In the genomic region with DNA sequence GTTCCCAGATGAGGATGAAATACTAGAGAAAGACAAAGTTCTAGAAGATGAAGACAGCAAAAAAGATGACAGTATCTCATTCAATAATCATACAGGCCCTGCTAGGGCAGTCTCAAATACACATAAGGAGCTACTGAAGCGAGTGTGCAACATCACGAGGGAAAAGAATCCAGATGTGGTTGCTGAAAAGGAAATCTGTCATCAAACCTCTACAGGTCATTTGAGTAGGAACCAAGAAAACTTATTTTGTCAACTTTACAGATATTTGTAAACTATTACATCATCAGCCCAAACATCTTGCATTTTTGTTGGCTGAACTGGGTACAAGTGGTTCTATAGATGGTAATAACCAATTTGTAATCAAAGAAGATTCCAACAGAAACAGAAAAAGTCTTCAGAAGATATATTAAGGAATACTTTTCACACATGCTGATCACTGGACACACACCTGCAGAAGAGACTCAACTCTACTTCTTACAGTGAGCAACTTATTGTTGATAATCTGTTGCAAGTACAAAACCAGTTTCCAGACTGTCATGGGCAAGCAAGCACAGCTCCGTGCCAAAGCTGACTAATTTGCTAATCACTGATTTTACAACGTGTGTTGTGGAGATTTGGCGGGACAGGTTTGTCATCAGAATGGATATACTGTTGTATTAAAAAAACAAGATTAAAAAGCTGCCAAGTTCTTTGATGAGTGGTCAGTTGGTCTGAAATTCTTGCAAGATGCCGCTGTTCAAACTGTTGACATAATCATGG, we compare ENCODE assay signal across 13 cellular contexts. TPM values are rescaled to one million over a fixed set of nuclear protein-coding genes. Genes with fewer than 3 reads are reported as not detected.
DNase-seq lines count a peak whose midpoint lies in the region; ATAC-seq and TF ChIP-seq lines count a peak whose summit lies in the region.
"Had no signal": no experiment of that assay in that cellular context is flagged by ENCODE, and none has a peak within 500 bp of the region (broad histone marks: within the 10 kb centered on the region; RNA-seq: fewer than 3 reads in every experiment).

No MANE protein-coding gene starts in this region.

- WGBS in esophagus squamous epithelium, 2 donors, result 41 to 52% methylated on average over 6 of the region's 6 CpGs

- no peak overlapping the region for H3K27ac ChIP-seq in breast epithelium
- H3K27ac ChIP-seq in esophagus squamous epithelium, result peak overlapping the region in 3 of 4 donors; percentile 5 to 34 (median 6)
- H3K27ac ChIP-seq: esophagus muscularis mucosa had no signal

- ATAC-seq in GM21360 (IDR thresholded peaks at IDR 0.05; ENCODE audit: unreplicated experiment) (no peak), HG03045 (IDR thresholded peaks at IDR 0.05; ENCODE audit: unreplicated experiment) (no peak)

- TF ChIP-seq POLR2A in breast epithelium (IDR thresholded peaks at IDR 0.05) (no peak), esophagus squamous epithelium (IDR thresholded peaks at IDR 0.05) (no peak)

- TF ChIP-seq CTCF in MCF 10A (IDR thresholded peaks at IDR 0.05; ENCODE audit: unreplicated experiment) (no peak), breast epithelium (IDR thresholded peaks at IDR 0.05) (no peak), esophagus squamous epithelium (IDR thresholded peaks at IDR 0.05) (no peak), endothelial cell (IDR thresholded peaks at IDR 0.05; ENCODE audit: unreplicated experiment) (no peak)

- H3K36me3 Mint-ChIP-seq in MCF 10A (ENCODE audit: insufficient read depth, unreplicated experiment), result peaks cover 14% of the 10 kb centered on the region
- H3K36me3 Mint-ChIP-seq in T-helper 2 cell treated with Interferon-gamma antibody and Interleukin-4, amounts not matched to agents 5 μg/mL and 100 μg/mL, for 36 hours (ENCODE audit: low read depth), result peaks cover 5% of the 10 kb centered on the region
- H3K36me3 Mint-ChIP-seq in stimulated activated naive CD8-positive, alpha-beta T cell treated with anti-CD3 and anti-CD28 coated beads, Interleukin-15, Interleukin-2, amounts not matched to agents 100 ng/mL and 50 ng/mL, for 24 hours (ENCODE audit: low read depth), result peaks cover 51% of the 10 kb centered on the region
- H3K36me3 Mint-ChIP-seq in endothelial cell (ENCODE audit: low read depth, unreplicated experiment), result peaks cover 4% of the 10 kb centered on the region

- H3K4me1 Mint-ChIP-seq in MCF 10A (ENCODE audit: insufficient read depth, unreplicated experiment) (peaks cover 28% of the 10 kb centered on the region), endothelial cell (ENCODE audit: unreplicated experiment) (peaks cover 21% of the 10 kb centered on the region)
- H3K4me1 Mint-ChIP-seq in T-helper 2 cell treated with Interferon-gamma antibody and Interleukin-4, amounts not matched to agents 5 μg/mL and 100 μg/mL, for 36 hours (ENCODE audit: low read depth), result peaks cover 45% of the 10 kb centered on the region
- peaks cover 61% of the 10 kb centered on the region for H3K4me1 Mint-ChIP-seq in stimulated activated naive CD8-positive, alpha-beta T cell treated with anti-CD3 and anti-CD28 coated beads, Interleukin-15, Interleukin-2, amounts not matched to agents 100 ng/mL and 50 ng/mL, for 24 hours (ENCODE audit: low read depth)

- H3K4me3 Mint-ChIP-seq in MCF 10A (ENCODE audit: unreplicated experiment) (no peak overlapping the region), endothelial cell (ENCODE audit: unreplicated experiment) (no peak overlapping the region)
- peak overlapping the region; percentile 13 for H3K4me3 Mint-ChIP-seq in T-helper 2 cell treated with Interferon-gamma antibody and Interleukin-4, amounts not matched to agents 5 μg/mL and 100 μg/mL, for 36 hours
- H3K4me3 Mint-ChIP-seq in stimulated activated naive CD8-positive, alpha-beta T cell treated with anti-CD3 and anti-CD28 coated beads, Interleukin-15, Interleukin-2, amounts not matched to agents 100 ng/mL and 50 ng/mL, for 24 hours, result peak overlapping the region; percentile 27

- CTCF ChIA-PET in MCF 10A (lab: Yijun Ruan, JAX), result interaction anchor here (0.7 to 1.2 kb wide), 3 partner anchors 9 to 122 kb away, joined by 3 to 5 read pairs (median 3); no protein-coding TSS in a partner anchor

- H3K9me3 Mint-ChIP-seq in MCF 10A (ENCODE audit: unreplicated experiment), result peaks cover 9% of the 10 kb centered on the region
- no peaks in the 10 kb centered on the region for H3K9me3 Mint-ChIP-seq in T-helper 2 cell treated with Interferon-gamma antibody and Interleukin-4, amounts not matched to agents 5 μg/mL and 100 μg/mL, for 36 hours
- H3K9me3 Mint-ChIP-seq in stimulated activated naive CD8-positive, alpha-beta T cell treated with anti-CD3 and anti-CD28 coated beads, Interleukin-15, Interleukin-2, amounts not matched to agents 100 ng/mL and 50 ng/mL, for 24 hours, result peaks cover 6% of the 10 kb centered on the region
- H3K9me3 Mint-ChIP-seq in endothelial cell (ENCODE audit: unreplicated experiment), result no peaks in the 10 kb centered on the region

- H3K27me3 ChIP-seq in breast epithelium, result no peaks in the 10 kb centered on the region
- no peaks in the 10 kb centered on the region for H3K27me3 ChIP-seq in esophagus squamous epithelium
- H3K27me3 ChIP-seq: esophagus muscularis mucosa had no signal

- DNase-seq in MCF 10A (ENCODE audit: unreplicated experiment) (peak; percentile 55), breast epithelium (ENCODE audit: low spot score in 2 of 2) (no peak), esophagus squamous epithelium (lab: John Stamatoyannopoulos, UW) (no peak), endothelial cell (ENCODE audit: low spot score) (no peak)
- peak; percentile 20 for DNase-seq in T-helper 2 cell treated with Interferon-gamma antibody and Interleukin-4, amounts not matched to agents 5 μg/mL and 100 μg/mL, for 36 hours (ENCODE audit: low spot score)
- DNase-seq: activated CD4-positive, alpha-beta T cell treated with anti-CD3 and anti-CD28 coated beads for 1 hour; amniotic stem cell; H7; NCI-H510A had no signal

- H3K36me3 ChIP-seq in breast epithelium, result no peaks in the 10 kb centered on the region
- H3K36me3 ChIP-seq in esophagus squamous epithelium, result peaks cover 0 to 5% (median 0%) of the 10 kb centered on the region in 3 donors
- H3K36me3 ChIP-seq: esophagus muscularis mucosa had no signal

- BruUV-seq in MCF 10A (replicated peaks; lab: Mats Ljungman, UMichigan), result no TSS peak

- POLR2A ChIA-PET in MCF 10A (lab: Yijun Ruan, JAX), result interaction anchor here (0.6 to 3.2 kb wide), 7 partner anchors 11 to 1874 kb away, joined by 3 to 22 read pairs (median 4); a partner anchor contains a TSS

- H3K4me1 ChIP-seq in breast epithelium, result no peaks in the 10 kb centered on the region
- peaks cover 10 to 60% (median 15%) of the 10 kb centered on the region in 3 donors for H3K4me1 ChIP-seq in esophagus squamous epithelium

- H3K9me3 ChIP-seq in breast epithelium (no peaks in the 10 kb centered on the region), esophagus squamous epithelium (no peaks in the 10 kb centered on the region)
- H3K9me3 ChIP-seq: esophagus muscularis mucosa had no signal

- H3K27ac Mint-ChIP-seq in MCF 10A (ENCODE audit: low read depth, unreplicated experiment), result no peak overlapping the region
- H3K27ac Mint-ChIP-seq in T-helper 2 cell treated with Interferon-gamma antibody and Interleukin-4, amounts not matched to agents 5 μg/mL and 100 μg/mL, for 36 hours, result peak overlapping the region; percentile 62
- peak overlapping the region; percentile 57 for H3K27ac Mint-ChIP-seq in stimulated activated naive CD8-positive, alpha-beta T cell treated with anti-CD3 and anti-CD28 coated beads, Interleukin-15, Interleukin-2, amounts not matched to agents 100 ng/mL and 50 ng/mL, for 24 hours
- H3K27ac Mint-ChIP-seq in endothelial cell (ENCODE audit: unreplicated experiment), result no peak overlapping the region

- H3K27me3 Mint-ChIP-seq in MCF 10A (ENCODE audit: insufficient read depth, unreplicated experiment) (no peaks in the 10 kb centered on the region), endothelial cell (ENCODE audit: unreplicated experiment) (peaks cover 3% of the 10 kb centered on the region)
- no peaks in the 10 kb centered on the region for H3K27me3 Mint-ChIP-seq in T-helper 2 cell treated with Interferon-gamma antibody and Interleukin-4, amounts not matched to agents 5 μg/mL and 100 μg/mL, for 36 hours (ENCODE audit: low read depth)
- no peaks in the 10 kb centered on the region for H3K27me3 Mint-ChIP-seq in stimulated activated naive CD8-positive, alpha-beta T cell treated with anti-CD3 and anti-CD28 coated beads, Interleukin-15, Interleukin-2, amounts not matched to agents 100 ng/mL and 50 ng/mL, for 24 hours

- H3K4me3 ChIP-seq in breast epithelium, result no peak overlapping the region
- no peak overlapping the region for H3K4me3 ChIP-seq in esophagus squamous epithelium
- H3K4me3 ChIP-seq: esophagus muscularis mucosa had no signal

- intact Hi-C loops in MCF 10A (cut with micrococcal nuclease) (no loop called here), breast epithelium (cut with DNase I; ENCODE audit: low total_unique reads) (no loop called here), esophagus squamous epithelium (cut with DNase I) (no loop called here)

RNA-seq across cellular contexts. Expression of a gene that starts 42.1 kb away (rescaled TPM):
- 33.2 and 38.3 TPM in 2 replicates for total RNA-seq in MCF 10A (2022)
- 10 to 100 TPM; 40.8 to 80.9 (median 56.4) TPM for total RNA-seq in breast epithelium
- total RNA-seq in esophagus squamous epithelium, result 10 to 100 TPM; 19.1 to 38.7 (median 25.4) TPM
- 36.2 TPM for total RNA-seq in endothelial cell (ENCODE audit: unreplicated experiment)

Comparison
In these comparisons a context has a peak if more than half of its experiments do, and no peak if none do; other contexts are left out.
1. DNase-seq: peak in MCF 10A (single experiment) and T-helper 2 cell treated with Interferon-gamma antibody and Interleukin-4, amounts not matched to agents 5 μg/mL and 100 μg/mL, for 36 hours (single experiment); none in breast epithelium (0 of 2), esophagus squamous epithelium (single experiment) and endothelial cell (single experiment).
2. H3K27ac Mint-ChIP-seq: peak in T-helper 2 cell treated with Interferon-gamma antibody and Interleukin-4, amounts not matched to agents 5 μg/mL and 100 μg/mL, for 36 hours (single experiment) and stimulated activated naive CD8-positive, alpha-beta T cell treated with anti-CD3 and anti-CD28 coated beads, Interleukin-15, Interleukin-2, amounts not matched to agents 100 ng/mL and 50 ng/mL, for 24 hours (single experiment); none in MCF 10A (single experiment) and endothelial cell (single experiment).
3. H3K4me3 Mint-ChIP-seq: peak in T-helper 2 cell treated with Interferon-gamma antibody and Interleukin-4, amounts not matched to agents 5 μg/mL and 100 μg/mL, for 36 hours (single experiment) and stimulated activated naive CD8-positive, alpha-beta T cell treated with anti-CD3 and anti-CD28 coated beads, Interleukin-15, Interleukin-2, amounts not matched to agents 100 ng/mL and 50 ng/mL, for 24 hours (single experiment); none in MCF 10A (single experiment) and endothelial cell (single experiment).
4. H3K27ac ChIP-seq: peak in esophagus squamous epithelium (3 of 4); none in breast epithelium (0 of 2).